ENCODE assay signal across 17 cellular contexts in genomic region chrX:129798888-129799287, GRCh38. TPM values are rescaled to one million over a fixed set of nuclear protein-coding genes. Genes with fewer than 3 reads are reported as not detected.
A peak's percentile ranks its signal among the peaks of the same experiment; 100 is the strongest.
DNase-seq lines count a peak whose midpoint lies in the region; ATAC-seq, FAIRE-seq and TF ChIP-seq lines count a peak whose summit lies in the region.
"Had no signal": no experiment of that assay in that cellular context is flagged by ENCODE, and none has a peak within 500 bp of the region (broad histone marks: within the 10 kb centered on the region; RNA-seq: fewer than 3 reads in every experiment).

No MANE protein-coding gene starts in this region.

- H3K27ac Mint-ChIP-seq in activated naive CD4-positive, alpha-beta T cell treated with anti-CD3 and anti-CD28 coated beads, Interleukin-2, amount 50 U/mL, for 72 hours = peak overlapping the region; percentile 72 to 74

- WGBS in small intestine, 3 donors = 77 to 85% (median 82%) methylated on average over 5 of the region's 5 CpGs

- no peaks in the 10 kb centered on the region for H3K9me2 ChIP-seq in OCI-LY7 (ENCODE audit: insufficient read depth, low read length)

- no peak overlapping the region for H3K4me3 ChIP-seq in OCI-LY7 (ENCODE audit: low read depth, low read length, poor library complexity, severe bottlenecking)
- H3K4me3 ChIP-seq in small intestine (ENCODE audit: low read depth in 1 of 2, low read length in 2 of 2) = no peak overlapping the region
- H3K4me3 ChIP-seq: K562 had no signal

- peak overlapping the region; percentile 11 for H3K27ac ChIP-seq in OCI-LY7 (ENCODE audit: low read depth, low read length, poor library complexity, severe bottlenecking)
- H3K27ac ChIP-seq in small intestine (ENCODE audit: low read depth in 1 of 2, low read length in 1 of 2) = no peak overlapping the region
- H3K27ac ChIP-seq: C4-2B had no signal

- CTCF ChIA-PET in OCI-LY7 (lab: Charles Lee; ENCODE audit: unreplicated experiment) = no interaction called here

- intact Hi-C loops in OCI-LY7 (cut with micrococcal nuclease; ENCODE audit: unreplicated experiment) = no loop called here

- no peaks in the 10 kb centered on the region for H3K27me3 ChIP-seq in small intestine (ENCODE audit: control insufficient read depth in 2 of 2, insufficient read depth in 2 of 2, low read length in 2 of 2)

- H3K36me3 Mint-ChIP-seq in activated naive CD4-positive, alpha-beta T cell treated with anti-CD3 and anti-CD28 coated beads, Interleukin-2, amount 50 U/mL, for 72 hours = peaks cover 0 to 6% of the 10 kb centered on the region in 2 donors

- no peaks in the 10 kb centered on the region for H3K9me3 Mint-ChIP-seq in activated naive CD4-positive, alpha-beta T cell treated with anti-CD3 and anti-CD28 coated beads, Interleukin-2, amount 50 U/mL, for 72 hours

- H2AFZ ChIP-seq in OCI-LY7 (ENCODE audit: low read length) = no peak overlapping the region

- TF ChIP-seq CTCF in OCI-LY7 (conservative IDR thresholded peaks at IDR 0.05; ENCODE audit: low read length) = no peak

- no TSS peak for BruUV-seq in OCI-LY7 (replicated peaks; lab: Mats Ljungman, UMichigan)

- H3K36me3 ChIP-seq in OCI-LY7 (ENCODE audit: insufficient read depth, low read length) (peaks cover 53% of the 10 kb centered on the region), small intestine (ENCODE audit: control insufficient read depth in 2 of 2, insufficient read depth in 2 of 2, low read length in 2 of 2) (no peaks in the 10 kb centered on the region)

- H3K9me3 ChIP-seq in OCI-LY7 (ENCODE audit: low read length) (no peaks in the 10 kb centered on the region), small intestine (ENCODE audit: control insufficient read depth, low read depth) (no peaks in the 10 kb centered on the region)

- no peak overlapping the region for H3K4me2 ChIP-seq in OCI-LY7 (ENCODE audit: low read length)

- H3K4me1 ChIP-seq in OCI-LY7 (ENCODE audit: insufficient read depth, low read length, poor library complexity, severe bottlenecking) (no peaks in the 10 kb centered on the region), small intestine (ENCODE audit: control insufficient read depth in 2 of 2, insufficient read depth in 1 of 2, low read depth in 1 of 2, low read length in 1 of 2) (no peaks in the 10 kb centered on the region)

- peak; percentile 14 for FAIRE-seq in GM12892 (lab: Jason Lieb, UNC)
- FAIRE-seq in small intestine (lab: Jason Lieb, UNC) = no peak
- FAIRE-seq: G401.6, K562, TTC549 had no signal

- H3K79me2 ChIP-seq in OCI-LY7 (ENCODE audit: insufficient read depth, low read depth, low read length) = no peaks in the 10 kb centered on the region

- ATAC-seq in activated naive CD4-positive, alpha-beta T cell treated with anti-CD3 and anti-CD28 coated beads, Interleukin-2, amount 50 U/mL, for 72 hours = peak; percentile 85 to 94
- ATAC-seq in HG02973 (IDR thresholded peaks at IDR 0.05; ENCODE audit: unreplicated experiment) (no peak), GM19452 (IDR thresholded peaks at IDR 0.05; ENCODE audit: unreplicated experiment) (no peak)
- ATAC-seq: K562, left lobe of liver had no signal

- no peak for DNase-seq in GM12892 (ENCODE audit: insufficient read length)
- DNase-seq in OCI-LY7 (ENCODE audit: low spot score) = no peak
- no peak for DNase-seq in activated naive CD4-positive, alpha-beta T cell treated with anti-CD3 and anti-CD28 coated beads, Interleukin-2, amount 50 U/mL, for 72 hours (ENCODE audit: low spot score in 2 of 2)
- peak; percentile 52 for DNase-seq in stimulated activated CD4-positive, alpha-beta T cell treated with anti-CD3 and anti-CD28 coated beads, Interleukin-1b, Interleukin-23, amount 100 ng/mL, for 48 hours
- DNase-seq in effector CD4-positive, alpha-beta T cell = no peak
- DNase-seq in small intestine = no peak
- DNase-seq: central memory CD4-positive, alpha-beta T cell; NCI-H1694 treated with DMSO at 0.1 percent for 48 hours had no signal

- POLR2A ChIA-PET in OCI-LY7 (lab: Charles Lee) = no interaction called here

- no peak for TF ChIP-seq POLR2A in GM12892 (IDR thresholded peaks at IDR 0.05; ENCODE audit: low read depth, low read length)

- H4K20me1 ChIP-seq in OCI-LY7 (ENCODE audit: insufficient read depth, low read length) = no peaks in the 10 kb centered on the region

RNA-seq across cellular contexts. Expression of gene SASH3, which starts 19.1 kb away (rescaled TPM):
- polyA plus RNA-seq in GM12892 (2012; ENCODE audit: missing spikeins) = 72.6 TPM
- 163 and 194 TPM in 2 replicates for total RNA-seq in OCI-LY7 (2014; rRNA removed; shearing (Covaris generic))
- total RNA-seq in OCI-LY7 (2022) = 150 and 157 TPM in 2 replicates
- 100 to 1,000 TPM in 1 of 2 donors, 10 to 100 TPM in 1; 82.7 to 114 TPM for total RNA-seq in activated naive CD4-positive, alpha-beta T cell treated with anti-CD3 and anti-CD28 coated beads, Interleukin-2, amount 50 U/mL, for 72 hours
- 10 to 100 TPM in 1 of 3 donors, 1 to 10 TPM in 2; 3.8 to 11.1 (median 7.0) TPM for polyA plus RNA-seq in small intestine
- total RNA-seq: epithelial cell of proximal tubule, renal cortical epithelial cell had no signal

RNA-seq across cellular contexts. Expression of gene ZDHHC9, which starts 44.8 kb away (rescaled TPM):
- 5.6 TPM for polyA plus RNA-seq in GM12892 (2012; ENCODE audit: missing spikeins)
- total RNA-seq in OCI-LY7 (2014; rRNA removed; shearing (Covaris generic)) = 5.0 and 8.2 TPM in 2 replicates
- total RNA-seq in OCI-LY7 (2022) = 10.0 and 11.3 TPM in 2 replicates
- total RNA-seq in activated naive CD4-positive, alpha-beta T cell treated with anti-CD3 and anti-CD28 coated beads, Interleukin-2, amount 50 U/mL, for 72 hours = 10 to 100 TPM in 1 of 2 donors, 1 to 10 TPM in 1; 5.8 to 18.5 TPM
- polyA plus RNA-seq in small intestine = 10 to 100 TPM; 17.2 to 29.0 (median 17.8) TPM

Comparison
In these comparisons a context has a peak if more than half of its experiments do, and no peak if none do; other contexts are left out.
1. ATAC-seq: peak in activated naive CD4-positive, alpha-beta T cell treated with anti-CD3 and anti-CD28 coated beads, Interleukin-2, amount 50 U/mL, for 72 hours (2 of 2); none in HG02973 (single experiment) and GM19452 (single experiment).